22 cellular contexts compared by ENCODE assay signal in the genomic region with DNA sequence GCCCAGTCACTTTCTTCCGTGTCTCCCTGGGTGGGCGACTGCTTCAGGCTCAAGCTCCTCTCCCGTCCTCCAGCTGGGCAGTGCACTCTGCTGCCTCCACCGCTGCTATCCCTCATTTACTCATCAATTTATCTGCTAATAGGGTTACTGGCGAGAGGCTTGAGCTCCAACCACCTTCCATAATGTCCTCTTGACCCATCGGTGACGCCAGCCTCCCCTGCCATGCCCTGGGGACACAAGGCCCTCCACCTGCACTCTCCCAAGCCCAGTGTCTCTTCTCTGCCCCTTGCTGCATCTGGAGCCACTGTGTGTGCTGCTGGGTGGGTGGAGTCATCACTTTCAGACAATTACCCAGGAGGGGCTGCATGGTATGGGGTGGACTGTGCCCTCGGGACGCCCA.
DNase-seq lines count a peak whose midpoint lies in the region; ATAC-seq and TF ChIP-seq lines count a peak whose summit lies in the region.
"Had no signal": no experiment of that assay in that cellular context is flagged by ENCODE, and none has a peak within 500 bp of the region (broad histone marks: within the 10 kb centered on the region; RNA-seq: fewer than 3 reads in every experiment).

No MANE protein-coding gene starts in this region.

- no peak overlapping the region for H3K4ac ChIP-seq in H9 (ENCODE audit: low read depth, low read length)

- H2BK20ac ChIP-seq in H9 (ENCODE audit: low read depth, low read length, poor library complexity, severe bottlenecking): no peak overlapping the region

- no peak overlapping the region for H3K56ac ChIP-seq in H9 (ENCODE audit: insufficient read length, low read depth, low read length)

- ATAC-seq in aorta (ENCODE audit: low FRiP score): peak; percentile 11
- ATAC-seq: A549, HCT116 had no signal

- no peak overlapping the region for H3K18ac ChIP-seq in H9 (ENCODE audit: insufficient read length, low read depth, low read length)

- H3K79me2 ChIP-seq in H9 (ENCODE audit: insufficient read depth, low read length) (peaks cover 2% of the 10 kb centered on the region; the same call in 1 of the 2 replicates), neural progenitor cell (ENCODE audit: low read depth) (no peaks in the 10 kb centered on the region), osteoblast (ENCODE audit: insufficient read depth, low read length) (no peaks in the 10 kb centered on the region)

- H2BK12ac ChIP-seq in H9 (ENCODE audit: insufficient read length, low read depth, low read length): no peak overlapping the region

- H3K27me3 Mint-ChIP-seq in H9 (ENCODE audit: low read depth) (no peaks in the 10 kb centered on the region; the same call in 1 of the 2 replicates), chondrocyte (ENCODE audit: low read depth) (no peaks in the 10 kb centered on the region), neural progenitor cell (ENCODE audit: insufficient read depth, low read depth) (peaks cover 9% of the 10 kb centered on the region)
- H3K27me3 Mint-ChIP-seq: CD4-positive, alpha-beta T cell; CD8-positive, alpha-beta memory T cell had no signal

- H3K36me3 ChIP-seq in neural progenitor cell (no peaks in the 10 kb centered on the region), aorta (ENCODE audit: control insufficient read depth in 1 of 2, insufficient read depth in 2 of 2, low read length in 1 of 2) (no peaks in the 10 kb centered on the region), ovary (no peaks in the 10 kb centered on the region), osteoblast (ENCODE audit: insufficient read depth, low read length) (no peaks in the 10 kb centered on the region)
- H3K36me3 ChIP-seq: BE2C had no signal

- H3K23ac ChIP-seq in H9 (ENCODE audit: insufficient read length, low read depth, low read length): no peak overlapping the region

- H3K36me3 Mint-ChIP-seq in H9 (ENCODE audit: insufficient read depth in 1 of 3, low read depth in 3 of 3) (peaks cover 11 to 20% (median 11%) of the 10 kb centered on the region in 3 experiments; a peak in 6 of 7 replicates), chondrocyte (ENCODE audit: low read depth) (no peaks in the 10 kb centered on the region), neural progenitor cell (peaks cover 6% of the 10 kb centered on the region)
- H3K36me3 Mint-ChIP-seq: CD14-positive monocyte; CD8-positive, alpha-beta memory T cell had no signal

- H3K9me3 ChIP-seq in H9 (ENCODE audit: control insufficient read depth, low read depth, low read length): no peaks in the 10 kb centered on the region
- H3K9me3 ChIP-seq in neural progenitor cell (ENCODE audit: low read depth): no peaks in the 10 kb centered on the region
- peaks cover 4% of the 10 kb centered on the region for H3K9me3 ChIP-seq in aorta (ENCODE audit: control insufficient read depth, low read length)
- no peaks in the 10 kb centered on the region for H3K9me3 ChIP-seq in ovary
- peaks cover 2% of the 10 kb centered on the region for H3K9me3 ChIP-seq in osteoblast (ENCODE audit: low read depth, low read length)
- H3K9me3 ChIP-seq: BE2C had no signal

- H4K20me1 ChIP-seq in H9 (ENCODE audit: control insufficient read depth, insufficient read depth, insufficient read length): no peaks in the 10 kb centered on the region
- no peaks in the 10 kb centered on the region for H4K20me1 ChIP-seq in neural progenitor cell (ENCODE audit: low read depth)
- no peaks in the 10 kb centered on the region for H4K20me1 ChIP-seq in osteoblast (ENCODE audit: insufficient read depth, low read length)
- H4K20me1 ChIP-seq: BLaER1 treated with 17β-estradiol and CSF1 and Interleukin-3, amounts not matched to agents 10 nM and 100 nM had no signal

- H2BK120ac ChIP-seq in H9 (ENCODE audit: low read depth, low read length, poor library complexity, severe bottlenecking): no peak overlapping the region

- no peak for TF ChIP-seq POLR2A in ovary (IDR thresholded peaks at IDR 0.05)

- DNase-seq in H9: no peak
- DNase-seq in chondrocyte (ENCODE audit: low spot score): peak; percentile 59
- DNase-seq in neural progenitor cell (ENCODE audit: low spot score): peak; percentile 15
- no peak for DNase-seq in aorta
- DNase-seq in ovary: no peak
- DNase-seq in NCI-H2196 (lab: John Stamatoyannopoulos, UW; ENCODE audit: unreplicated experiment): no peak
- no peak for DNase-seq in osteoblast (ENCODE audit: insufficient read length, low spot score, missing footprints)
- DNase-seq: 8988T; ACHN; AML-193; BE2C; Calu3; CD4-positive, alpha-beta T cell; CD8-positive, alpha-beta memory T cell; DMS53; DMS79 treated with DMSO at 0.1 percent for 48 hours; GOT3; H7 had no signal

- no peak overlapping the region for H4K91ac ChIP-seq in H9 (ENCODE audit: insufficient read length, low read depth, low read length)

- peaks cover 9% of the 10 kb centered on the region; the same call in 1 of the 2 replicates for H3K4me1 ChIP-seq in H9 (ENCODE audit: insufficient read depth, low read length)
- no peaks in the 10 kb centered on the region for H3K4me1 ChIP-seq in neural progenitor cell
- no peaks in the 10 kb centered on the region for H3K4me1 ChIP-seq in aorta (ENCODE audit: control insufficient read depth in 1 of 2, insufficient read depth in 2 of 2, low read length in 2 of 2)
- H3K4me1 ChIP-seq in ovary (ENCODE audit: insufficient read depth): no peaks in the 10 kb centered on the region
- H3K4me1 ChIP-seq in osteoblast (ENCODE audit: insufficient read depth, low read length): no peaks in the 10 kb centered on the region
- H3K4me1 ChIP-seq: A549, BE2C had no signal

- no peak overlapping the region for H3K4me3 Mint-ChIP-seq in H9
- no peak overlapping the region for H3K4me3 Mint-ChIP-seq in chondrocyte (ENCODE audit: unreplicated experiment)
- no peak overlapping the region for H3K4me3 Mint-ChIP-seq in neural progenitor cell
- H3K4me3 Mint-ChIP-seq: CD14-positive monocyte; CD4-positive, alpha-beta T cell; CD8-positive, alpha-beta memory T cell had no signal

- TF ChIP-seq CTCF in H9 (conservative IDR thresholded peaks at IDR 0.05) (no peak), chondrocyte (IDR thresholded peaks at IDR 0.05) (no peak), neural progenitor cell (IDR thresholded peaks at IDR 0.05) (no peak), ovary (IDR thresholded peaks at IDR 0.05) (no peak), osteoblast (IDR thresholded peaks at IDR 0.05; ENCODE audit: extremely low read depth, low read depth, low read length) (no peak)

- intact Hi-C loops in aorta (cut with DNase I): no loop called here
- intact Hi-C loops in ovary (cut with DNase I): no loop called here

- no peak overlapping the region for H3K4me3 ChIP-seq in neural progenitor cell
- no peak overlapping the region for H3K4me3 ChIP-seq in aorta (ENCODE audit: low read length in 2 of 2)
- no peak overlapping the region for H3K4me3 ChIP-seq in ovary
- H3K4me3 ChIP-seq in osteoblast (ENCODE audit: insufficient read depth, low read length): no peak overlapping the region
- H3K4me3 ChIP-seq: A549; BLaER1 treated with 17β-estradiol and CSF1 and Interleukin-3, amounts not matched to agents 10 nM and 100 nM had no signal

- no peaks in the 10 kb centered on the region for H3F3A ChIP-seq in neural progenitor cell (ENCODE audit: low read depth)

- no peaks in the 10 kb centered on the region for H3K23me2 ChIP-seq in H9 (ENCODE audit: insufficient read length, low read depth, low read length, poor library complexity, severe bottlenecking)

- H4K8ac ChIP-seq in H9 (replicated peaks; ENCODE audit: insufficient read length, low read depth, low read length): no peak overlapping the region

- no peak overlapping the region for H3T11ph ChIP-seq in H9 (ENCODE audit: low read length)

- no peaks in the 10 kb centered on the region for H3K79me1 ChIP-seq in H9 (ENCODE audit: insufficient read depth, low read depth, low read length, poor library complexity, severe bottlenecking)

- H3K4me1 Mint-ChIP-seq in H9 (peaks cover 40 to 45% of the 10 kb centered on the region in 2 experiments), chondrocyte (ENCODE audit: low read depth) (no peaks in the 10 kb centered on the region), neural progenitor cell (peaks cover 39% of the 10 kb centered on the region)
- H3K4me1 Mint-ChIP-seq: CD14-positive monocyte; CD8-positive, alpha-beta memory T cell had no signal

- no CpG with 5 or more reads among the region's 9 CpGs for WGBS in H9 (ENCODE audit: extremely low coverage, insufficient read length, low lambda C conversion rate)
- WGBS in aorta, 2 donors: 56 to 61% methylated on average over 9 of the region's 9 CpGs
- WGBS in ovary, 3 donors: 54 to 75% (median 64%) methylated on average over 8 to 9 of the region's 9 CpGs

- no peak overlapping the region for H2BK5ac ChIP-seq in H9 (ENCODE audit: insufficient read length, low read length)

- H2AFZ ChIP-seq in H9 (ENCODE audit: low read length) (no peak overlapping the region), neural progenitor cell (replicated peaks) (no peak overlapping the region), osteoblast (ENCODE audit: low read length) (no peak overlapping the region)

- no peak overlapping the region for H2AK5ac ChIP-seq in H9 (ENCODE audit: insufficient read length, low read length)

- H3K4me2 ChIP-seq in H9 (ENCODE audit: insufficient read depth, insufficient read length, low read length) (no peak overlapping the region), neural progenitor cell (no peak overlapping the region), osteoblast (ENCODE audit: insufficient read depth, low read length) (no peak overlapping the region)
- H3K4me2 ChIP-seq: A549; BLaER1 treated with 17β-estradiol and CSF1 and Interleukin-3, amounts not matched to agents 10 nM and 100 nM had no signal

- no peak overlapping the region for H3K9ac ChIP-seq in H9 (ENCODE audit: extremely low read depth, insufficient read length, low read length)
- no peak overlapping the region for H3K9ac ChIP-seq in neural progenitor cell
- H3K9ac ChIP-seq: BLaER1 treated with 17β-estradiol and CSF1 and Interleukin-3, amounts not matched to agents 10 nM and 100 nM had no signal

- peaks cover 7 to 12% of the 10 kb centered on the region in 2 experiments for H3K9me3 Mint-ChIP-seq in H9
- peaks cover 11% of the 10 kb centered on the region for H3K9me3 Mint-ChIP-seq in chondrocyte (ENCODE audit: low read depth)
- peaks cover 2% of the 10 kb centered on the region for H3K9me3 Mint-ChIP-seq in neural progenitor cell

- H4K5ac ChIP-seq in H9 (ENCODE audit: insufficient read length, low read depth, low read length): no peak overlapping the region

- H3K27me3 ChIP-seq in H9 (ENCODE audit: insufficient read depth, low read length): no peaks in the 10 kb centered on the region
- H3K27me3 ChIP-seq in neural progenitor cell: no peaks in the 10 kb centered on the region
- no peaks in the 10 kb centered on the region for H3K27me3 ChIP-seq in aorta (ENCODE audit: control insufficient read depth in 1 of 2, insufficient read depth in 2 of 2, low read length in 1 of 2)
- no peaks in the 10 kb centered on the region for H3K27me3 ChIP-seq in ovary
- H3K27me3 ChIP-seq in osteoblast (ENCODE audit: insufficient read depth, low read length): no peaks in the 10 kb centered on the region
- H3K27me3 ChIP-seq: BE2C; BLaER1 treated with 17β-estradiol and CSF1 and Interleukin-3, amounts not matched to agents 10 nM and 100 nM had no signal

- H3K27ac ChIP-seq in H9 (ENCODE audit: insufficient read length, low read depth, low read length): no peak overlapping the region
- H3K27ac ChIP-seq in neural progenitor cell: no peak overlapping the region
- no peak overlapping the region for H3K27ac ChIP-seq in aorta (ENCODE audit: low read depth in 1 of 2, low read length in 2 of 2)
- H3K27ac ChIP-seq in ovary: no peak overlapping the region
- H3K27ac ChIP-seq in osteoblast (ENCODE audit: low read depth, low read length): no peak overlapping the region
- H3K27ac ChIP-seq: A549; BLaER1 treated with 17β-estradiol and CSF1 and Interleukin-3, amounts not matched to agents 10 nM and 100 nM had no signal

- H3K27ac Mint-ChIP-seq in H9 (peak overlapping the region; percentile 83 to 94 (median 89); a peak in 5 of 7 replicates), chondrocyte (ENCODE audit: unreplicated experiment) (no peak overlapping the region), neural progenitor cell (peak overlapping the region; percentile 43)
- H3K27ac Mint-ChIP-seq: CD4-positive, alpha-beta T cell; CD8-positive, alpha-beta memory T cell had no signal

- no peak for TF ChIP-seq EP300 in ovary (IDR thresholded peaks at IDR 0.05)

- no peak overlapping the region for H3K14ac ChIP-seq in H9 (ENCODE audit: insufficient read depth, low read length)

- no peak overlapping the region for H2BK15ac ChIP-seq in H9 (ENCODE audit: low read depth, low read length)

Comparison
In these comparisons a context has a peak if more than half of its experiments do, and no peak if none do; other contexts are left out.
1. DNase-seq: peak in chondrocyte (single experiment) and neural progenitor cell (single experiment); none in H9 (single experiment), aorta (0 of 2), ovary (0 of 5), NCI-H2196 (single experiment) and osteoblast (single experiment).